22 cellular contexts compared by ENCODE assay signal in genomic region chr1:200962631-200963030, GRCh38.
DNase-seq lines count a peak whose midpoint lies in the region; ATAC-seq and TF ChIP-seq lines count a peak whose summit lies in the region.
"Had no signal": no experiment of that assay in that cellular context is flagged by ENCODE, and none has a peak within 500 bp of the region (broad histone marks: within the 10 kb centered on the region; RNA-seq: fewer than 3 reads in every experiment).

No MANE protein-coding gene starts in this region.

- no peak for TF ChIP-seq CTCF in A673 (conservative IDR thresholded peaks at IDR 0.05; ENCODE audit: low read depth, low read length)
- TF ChIP-seq CTCF in osteoblast (IDR thresholded peaks at IDR 0.05; ENCODE audit: extremely low read depth, low read depth, low read length) = no peak

- intact Hi-C loops in A673 (cut with micrococcal nuclease; ENCODE audit: unreplicated experiment) (no loop called here), aorta (cut with DNase I) (no loop called here)

- peak overlapping the region in 10 of 11 experiments; percentile 11 to 66 (median 54); a peak in 18 of 22 replicates for H3K4me2 ChIP-seq in BLaER1 treated with 17β-estradiol and CSF1 and Interleukin-3, amounts not matched to agents 10 nM and 100 nM
- H3K4me2 ChIP-seq in osteoblast (ENCODE audit: insufficient read depth, low read length) = no peak overlapping the region

- H3K79me2 ChIP-seq in osteoblast (ENCODE audit: insufficient read depth, low read length) = no peaks in the 10 kb centered on the region

- H3K27me3 ChIP-seq in A673 (replicated peaks; ENCODE audit: insufficient read depth, low read depth, low read length, poor library complexity) (no peaks in the 10 kb centered on the region), aorta (ENCODE audit: control insufficient read depth in 1 of 2, insufficient read depth in 2 of 2, low read length in 1 of 2) (no peaks in the 10 kb centered on the region), osteoblast (ENCODE audit: insufficient read depth, low read length) (peaks cover 29% of the 10 kb centered on the region)
- no peaks in the 10 kb centered on the region for H3K27me3 ChIP-seq in BLaER1 treated with 17β-estradiol and CSF1 and Interleukin-3, amounts not matched to agents 10 nM and 100 nM
- H3K27me3 ChIP-seq: gastrocnemius medialis had no signal

- H3K9ac ChIP-seq in BLaER1 treated with 17β-estradiol and CSF1 and Interleukin-3, amounts not matched to agents 10 nM and 100 nM = peak overlapping the region in 1 of 11 experiments; percentile 12; a peak in 2 of 22 replicates

- no TSS peak for BruUV-seq in A673 (replicated peaks; lab: Mats Ljungman, UMichigan)

- POLR2A ChIA-PET in A673 (lab: Charles Lee; ENCODE audit: low non-redundant PET) = no interaction called here

- CTCF ChIA-PET in A673 (lab: Charles Lee) = no interaction called here

- WGBS in aorta, 2 donors = 89% methylated on average over 4 of the region's 4 CpGs

- H3K4me3 ChIP-seq in A673 (ENCODE audit: low read depth, low read length, poor library complexity, severe bottlenecking) = no peak overlapping the region
- H3K4me3 ChIP-seq in BLaER1 treated with 17β-estradiol and CSF1 and Interleukin-3, amounts not matched to agents 10 nM and 100 nM = no peak overlapping the region
- H3K4me3 ChIP-seq in aorta (ENCODE audit: low read length in 2 of 2) = no peak overlapping the region
- H3K4me3 ChIP-seq in osteoblast (ENCODE audit: insufficient read depth, low read length) = no peak overlapping the region
- H3K4me3 ChIP-seq: gastrocnemius medialis, lung had no signal

- H3K27ac ChIP-seq in A673 (ENCODE audit: low read depth, low read length, poor library complexity, severe bottlenecking) = no peak overlapping the region
- H3K27ac ChIP-seq in BLaER1 treated with 17β-estradiol and CSF1 and Interleukin-3, amounts not matched to agents 10 nM and 100 nM = peak overlapping the region in 5 of 11 experiments; percentile 8 to 55 (median 38); a peak in 7 of 22 replicates
- no peak overlapping the region for H3K27ac ChIP-seq in aorta (ENCODE audit: low read depth in 1 of 2, low read length in 2 of 2)
- no peak overlapping the region for H3K27ac ChIP-seq in osteoblast (ENCODE audit: low read depth, low read length)
- H3K27ac ChIP-seq: C4-2B, gastrocnemius medialis had no signal

- DNase-seq in A673 (ENCODE audit: low spot score) (peak; percentile 45), NCI-H2171 treated with DMSO at 0.1 percent for 48 hours (lab: John Stamatoyannopoulos, UW) (peak; percentile 79), iPS-NIHi11 (ENCODE audit: low spot score) (peak; percentile 7), aorta (no peak), osteoblast (ENCODE audit: insufficient read length, low spot score, missing footprints) (no peak)
- no peak for DNase-seq in stimulated activated CD4-positive, alpha-beta T cell treated with anti-CD3 and anti-CD28 coated beads, Interleukin-2, amount 100 ng/mL, for 24 hours
- DNase-seq: Caco-2, DMS79, gastrocnemius medialis, left cardiac atrium, NCI-H1694, NCI-H2227 treated with DMSO at 0.1 percent for 48 hours, NCI-H526 treated with DMSO at 0.1 percent for 48 hours, SIG-M5, substantia nigra, SW 1271, T-helper 9 cell had no signal

- ATAC-seq in aorta (ENCODE audit: low FRiP score) = no peak
- no peak for ATAC-seq in HG03025 (IDR thresholded peaks at IDR 0.05; ENCODE audit: low FRiP score, unreplicated experiment)
- ATAC-seq: gastrocnemius medialis; left cardiac atrium; stimulated activated effector memory CD8-positive, alpha-beta T cell treated with anti-CD3 and anti-CD28 coated beads, Interleukin-12 subunit alpha, Interleukin-12 subunit beta, amount 100 ng/mL, for 72 hours had no signal

- no peaks in the 10 kb centered on the region for H4K20me1 ChIP-seq in BLaER1 treated with 17β-estradiol and CSF1 and Interleukin-3, amounts not matched to agents 10 nM and 100 nM
- no peaks in the 10 kb centered on the region for H4K20me1 ChIP-seq in osteoblast (ENCODE audit: insufficient read depth, low read length)

- H2AFZ ChIP-seq in osteoblast (ENCODE audit: low read length) = no peak overlapping the region

- no peaks in the 10 kb centered on the region for H3K4me1 ChIP-seq in A673 (ENCODE audit: insufficient read depth, low read length, poor library complexity, severe bottlenecking)
- H3K4me1 ChIP-seq in BLaER1 treated with 17β-estradiol and CSF1 and Interleukin-3, amounts not matched to agents 10 nM and 100 nM = peaks cover 0 to 39% (median 33%) of the 10 kb centered on the region in 10 experiments; a peak in 16 of 20 replicates
- H3K4me1 ChIP-seq in aorta (ENCODE audit: control insufficient read depth in 1 of 2, insufficient read depth in 2 of 2, low read length in 2 of 2) = no peaks in the 10 kb centered on the region
- H3K4me1 ChIP-seq in osteoblast (ENCODE audit: insufficient read depth, low read length) = no peaks in the 10 kb centered on the region
- H3K4me1 ChIP-seq: Caco-2, gastrocnemius medialis had no signal

- H3K9me3 ChIP-seq in A673 (ENCODE audit: low read depth, low read length, poor library complexity, severe bottlenecking) (no peaks in the 10 kb centered on the region), aorta (ENCODE audit: control insufficient read depth, low read length) (no peaks in the 10 kb centered on the region), osteoblast (ENCODE audit: low read depth, low read length) (no peaks in the 10 kb centered on the region)
- H3K9me3 ChIP-seq in BLaER1 treated with 17β-estradiol and CSF1 and Interleukin-3, amounts not matched to agents 10 nM and 100 nM (replicated peaks in 1 of 11) = no peaks in the 10 kb centered on the region
- H3K9me3 ChIP-seq: Caco-2, gastrocnemius medialis had no signal

- no peaks in the 10 kb centered on the region for H3K36me3 ChIP-seq in A673 (ENCODE audit: insufficient read depth, low read length, poor library complexity, severe bottlenecking)
- H3K36me3 ChIP-seq in BLaER1 treated with 17β-estradiol and CSF1 and Interleukin-3, amounts not matched to agents 10 nM and 100 nM = 0 out of 22 replicates have a peak, but pooled peaks cover 0 to 5% (median 0%) of the 10 kb centered on the region in 11 experiments
- H3K36me3 ChIP-seq in aorta (ENCODE audit: control insufficient read depth in 1 of 2, insufficient read depth in 2 of 2, low read length in 1 of 2) = no peaks in the 10 kb centered on the region
- no peaks in the 10 kb centered on the region for H3K36me3 ChIP-seq in osteoblast (ENCODE audit: insufficient read depth, low read length)
- H3K36me3 ChIP-seq: gastrocnemius medialis had no signal

Comparison
In these comparisons a context has a peak if more than half of its experiments do, and no peak if none do; other contexts are left out.
1. DNase-seq: peak in A673 (single experiment), NCI-H2171 treated with DMSO at 0.1 percent for 48 hours (single experiment) and iPS-NIHi11 (single experiment); none in aorta (0 of 2), stimulated activated CD4-positive, alpha-beta T cell treated with anti-CD3 and anti-CD28 coated beads, Interleukin-2, amount 100 ng/mL, for 24 hours (0 of 2) and osteoblast (single experiment).